Comparison of ENCODE assay signal across 1 cellular context in genomic region chr19:1980782-1981181, GRCh38.
TF ChIP-seq lines count a peak whose summit lies in the region.

No MANE protein-coding gene starts in this region.

TF ChIP-seq in HepG2, 621 proteins besides CTCF, POLR2A, EP300 and RAD21:
- TF ChIP-seq HOMEZ (CRISPR knock-in tag; IDR thresholded peaks at IDR 0.05; ENCODE audit: low read depth) (no peak), DPF2 (CRISPR knock-in tag; IDR thresholded peaks at IDR 0.05; ENCODE audit: borderline replicate concordance, low read depth) (no peak), BRCA1 (CRISPR knock-in tag; IDR thresholded peaks at IDR 0.05) (no peak), ZNF800 (CRISPR knock-in tag; IDR thresholded peaks at IDR 0.05) (no peak), MYC (CRISPR knock-in tag; IDR thresholded peaks at IDR 0.05; ENCODE audit: borderline replicate concordance) (no peak)
